1 cellular context compared by ENCODE assay signal in genomic region chr14:68945585-68946289, GRCh38.
TF ChIP-seq lines count a peak whose summit lies in the region.

No MANE protein-coding gene starts in this region.

TF ChIP-seq in HepG2, 621 proteins besides CTCF, POLR2A, EP300 and RAD21 (continued from another document and continues in another):
- no peak for TF ChIP-seq PBX3 (CRISPR knock-in tag; IDR thresholded peaks at IDR 0.05; ENCODE audit: borderline replicate concordance)
- TF ChIP-seq DR1 (CRISPR knock-in tag; IDR thresholded peaks at IDR 0.05) = no peak
- no peak for TF ChIP-seq ZNF17 (CRISPR knock-in tag; IDR thresholded peaks at IDR 0.05)
- 0 out of 2 replicates have a peak, but pooled peaks have one; percentile 15 for TF ChIP-seq MAFF (IDR thresholded peaks at IDR 0.05; ENCODE audit: low read depth, low read length)
- no peak for TF ChIP-seq TRIM24 (CRISPR knock-in tag; IDR thresholded peaks at IDR 0.05)
- no peak for TF ChIP-seq ZNF609 (CRISPR knock-in tag; IDR thresholded peaks at IDR 0.05; ENCODE audit: borderline replicate concordance)
- peak; percentile 59 for TF ChIP-seq ZNF687 (CRISPR knock-in tag; IDR thresholded peaks at IDR 0.05)
- no peak for TF ChIP-seq KLF13 (CRISPR knock-in tag; IDR thresholded peaks at IDR 0.05)
- no peak for TF ChIP-seq ZNF232 (CRISPR knock-in tag; IDR thresholded peaks at IDR 0.05; ENCODE audit: borderline replicate concordance)
- 0 out of 2 replicates have a peak, but pooled peaks have one; percentile 14 for TF ChIP-seq ETV5 (CRISPR knock-in tag; IDR thresholded peaks at IDR 0.05; ENCODE audit: borderline replicate concordance)
- TF ChIP-seq RFXANK (CRISPR knock-in tag; IDR thresholded peaks at IDR 0.05) = no peak
- no peak for TF ChIP-seq SMARCE1 (IDR thresholded peaks at IDR 0.05; ENCODE audit: borderline replicate concordance)
- no peak for TF ChIP-seq BCLAF1 (IDR thresholded peaks at IDR 0.05)
- 0 out of 2 replicates have a peak, but pooled peaks have one; percentile 17 for TF ChIP-seq ZFY (CRISPR knock-in tag; IDR thresholded peaks at IDR 0.05)
- TF ChIP-seq KAT8 (CRISPR knock-in tag; IDR thresholded peaks at IDR 0.05) = no peak
- TF ChIP-seq ZNF720 (CRISPR knock-in tag; IDR thresholded peaks at IDR 0.05) = no peak
- 0 out of 2 replicates have a peak, but pooled peaks have one; percentile 24 for TF ChIP-seq ZFP91 (CRISPR knock-in tag; IDR thresholded peaks at IDR 0.05; ENCODE audit: borderline replicate concordance)
- no peak for TF ChIP-seq YY1 (IDR thresholded peaks at IDR 0.05; ENCODE audit: insufficient read depth, insufficient replicate concordance, low read depth, low read length)
- TF ChIP-seq ARNT2 (CRISPR knock-in tag; IDR thresholded peaks at IDR 0.05; ENCODE audit: low read depth) = no peak
- no peak for TF ChIP-seq HMG20A (CRISPR knock-in tag; IDR thresholded peaks at IDR 0.05; ENCODE audit: borderline replicate concordance)
- no peak for TF ChIP-seq FLYWCH1 (CRISPR knock-in tag; IDR thresholded peaks at IDR 0.05)
- no peak for TF ChIP-seq ZNF34 (CRISPR knock-in tag; IDR thresholded peaks at IDR 0.05; ENCODE audit: borderline replicate concordance)
- no peak for TF ChIP-seq ZNF343 (CRISPR knock-in tag; IDR thresholded peaks at IDR 0.05)
- no peak for TF ChIP-seq JDP2 (CRISPR knock-in tag; IDR thresholded peaks at IDR 0.05; ENCODE audit: borderline replicate concordance)
- TF ChIP-seq ZNF260 (CRISPR knock-in tag; IDR thresholded peaks at IDR 0.05; ENCODE audit: borderline replicate concordance, low read depth) = no peak
- TF ChIP-seq HNRNPH1 (optimal IDR thresholded peaks at IDR 0.05; ENCODE audit: low read depth, low read length) = no peak
- no peak for TF ChIP-seq ZNF121 (CRISPR knock-in tag; IDR thresholded peaks at IDR 0.05)
- no peak for TF ChIP-seq FUBP1 (CRISPR knock-in tag; IDR thresholded peaks at IDR 0.05; ENCODE audit: borderline replicate concordance)
- no peak for TF ChIP-seq ZIK1 (CRISPR knock-in tag; IDR thresholded peaks at IDR 0.05; ENCODE audit: borderline replicate concordance, low read depth)
- no peak for TF ChIP-seq E2F1 (CRISPR knock-in tag; IDR thresholded peaks at IDR 0.05)
- no peak for TF ChIP-seq ZBTB33 (CRISPR knock-in tag; IDR thresholded peaks at IDR 0.05)
- TF ChIP-seq ZNF281 (CRISPR knock-in tag; IDR thresholded peaks at IDR 0.05; ENCODE audit: borderline replicate concordance) = 0 out of 2 replicates have a peak, but pooled peaks have one; percentile 17
- no peak for TF ChIP-seq TBP (CRISPR knock-in tag; IDR thresholded peaks at IDR 0.05)
- TF ChIP-seq NFYB (CRISPR knock-in tag; IDR thresholded peaks at IDR 0.05) = no peak
- TF ChIP-seq ZNF552 (CRISPR knock-in tag; IDR thresholded peaks at IDR 0.05; ENCODE audit: borderline replicate concordance) = no peak
